21 cellular contexts compared by ENCODE assay signal in genomic region chr10:6513509-6513908, GRCh38.
DNase-seq lines count a peak whose midpoint lies in the region; ATAC-seq and TF ChIP-seq lines count a peak whose summit lies in the region.
"Had no signal": no experiment of that assay in that cellular context is flagged by ENCODE, and none has a peak within 500 bp of the region (broad histone marks: within the 10 kb centered on the region; RNA-seq: fewer than 3 reads in every experiment).

No MANE protein-coding gene starts in this region.

- no peaks in the 10 kb centered on the region for H3K27me3 Mint-ChIP-seq in activated T-cell treated with anti-CD3 and anti-CD28 coated beads, Interleukin-2, amount 50 U/mL, for 24 hours
- H3K27me3 Mint-ChIP-seq in activated naive CD8-positive, alpha-beta T cell treated with anti-CD3 and anti-CD28 coated beads, Interleukin-2, amount 10 ng/mL, durations not matched to agents 7 days and 5 days: no peaks in the 10 kb centered on the region
- peaks cover 2% of the 10 kb centered on the region for H3K27me3 Mint-ChIP-seq in neural progenitor cell (ENCODE audit: insufficient read depth, low read depth)
- H3K27me3 Mint-ChIP-seq: brain; dendritic cell treated with granulocyte-macrophage colony-stimulating factor and Interleukin-4, amounts not matched to agents 40 ng/mL and 50 ng/mL, for 4 days; stimulated activated naive B cell treated with anti-CD40 and anti-IgM and Interleukin-4, amounts not matched to agents 10 μg/mL and 1 μg/mL and 100 μg/mL, for 72 hours had no signal

- TF ChIP-seq CTCF in neural progenitor cell (IDR thresholded peaks at IDR 0.05) (no peak), colonic mucosa (IDR thresholded peaks at IDR 0.05) (no peak)

- no peak for DNase-seq in activated T-cell treated with anti-CD3 and anti-CD28 coated beads, Interleukin-2, amount 50 U/mL, for 24 hours
- DNase-seq in activated T-cell treated with anti-CD3 and anti-CD28 coated beads for 4 hours (no peak), T follicular helper cell (ENCODE audit: low read depth) (peak; percentile 13), neural progenitor cell (ENCODE audit: low spot score) (no peak), colonic mucosa (no peak), kidney glomerular epithelial cell (lab: John Stamatoyannopoulos, UW) (no peak)
- DNase-seq in activated naive CD8-positive, alpha-beta T cell treated with anti-CD3 and anti-CD28 coated beads, Interleukin-2, amount 10 ng/mL, durations not matched to agents 7 days and 5 days: no peak
- peak; percentile 13 for DNase-seq in stimulated activated CD8-positive, alpha-beta memory T cell treated with anti-CD3 and anti-CD28 coated beads, Interleukin-12 subunit alpha, Interleukin-12 subunit beta, amount 100 ng/mL, for 4 hours (ENCODE audit: low read depth)
- DNase-seq: ACHN; foreskin melanocyte; NCI-H1092 treated with DMSO at 0.1 percent for 48 hours; NCI-H526; SHP77 treated with DMSO at 0.1 percent for 48 hours; spleen; stimulated activated naive B cell treated with anti-CD40 and anti-IgM and Interleukin-4, amounts not matched to agents 10 μg/mL and 1 μg/mL and 100 μg/mL, for 72 hours; trophoblast cell had no signal

- peak; percentile 80 for ATAC-seq in activated naive CD8-positive, alpha-beta T cell treated with anti-CD3 and anti-CD28 coated beads, Interleukin-2, amount 10 ng/mL, durations not matched to agents 7 days and 5 days (ENCODE audit: low read depth)
- ATAC-seq: stimulated activated naive B cell treated with anti-CD40 and anti-IgM and Interleukin-4, amounts not matched to agents 10 μg/mL and 1 μg/mL and 100 μg/mL, for 72 hours had no signal

- no peaks in the 10 kb centered on the region for H3F3A ChIP-seq in neural progenitor cell (ENCODE audit: low read depth)

- H3K9me3 ChIP-seq in neural progenitor cell (ENCODE audit: low read depth) (no peaks in the 10 kb centered on the region), colonic mucosa (no peaks in the 10 kb centered on the region)
- H3K9me3 ChIP-seq: prostate gland had no signal

- H3K4me3 ChIP-seq in neural progenitor cell: no peak overlapping the region
- no peak overlapping the region for H3K4me3 ChIP-seq in colonic mucosa
- H3K4me3 ChIP-seq: prostate gland, spleen had no signal

- POLR2A ChIA-PET in activated naive CD8-positive, alpha-beta T cell treated with anti-CD3 and anti-CD28 coated beads, Interleukin-2, amount 10 ng/mL, durations not matched to agents 7 days and 5 days (lab: Charles Lee): no interaction called here

- H3K27me3 ChIP-seq in neural progenitor cell: no peaks in the 10 kb centered on the region
- no peaks in the 10 kb centered on the region for H3K27me3 ChIP-seq in colonic mucosa
- H3K27me3 ChIP-seq: spleen had no signal

- intact Hi-C loops in colonic mucosa (cut with DNase I): no loop called here

- H3K27ac Mint-ChIP-seq in activated T-cell treated with anti-CD3 and anti-CD28 coated beads, Interleukin-2, amount 50 U/mL, for 24 hours: peak overlapping the region; percentile 93
- peak overlapping the region; percentile 74 for H3K27ac Mint-ChIP-seq in activated naive CD8-positive, alpha-beta T cell treated with anti-CD3 and anti-CD28 coated beads, Interleukin-2, amount 10 ng/mL, durations not matched to agents 7 days and 5 days
- H3K27ac Mint-ChIP-seq in neural progenitor cell: no peak overlapping the region
- H3K27ac Mint-ChIP-seq: brain; CD14-positive monocyte; dendritic cell treated with granulocyte-macrophage colony-stimulating factor and Interleukin-4, amounts not matched to agents 40 ng/mL and 50 ng/mL, for 4 days had no signal

- no peak overlapping the region for H2AFZ ChIP-seq in neural progenitor cell (replicated peaks)

- H3K36me3 Mint-ChIP-seq in activated T-cell treated with anti-CD3 and anti-CD28 coated beads, Interleukin-2, amount 50 U/mL, for 24 hours (ENCODE audit: low read depth): peaks cover 74% of the 10 kb centered on the region
- H3K36me3 Mint-ChIP-seq in activated naive CD8-positive, alpha-beta T cell treated with anti-CD3 and anti-CD28 coated beads, Interleukin-2, amount 10 ng/mL, durations not matched to agents 7 days and 5 days: peaks cover 69% of the 10 kb centered on the region
- peaks cover 6% of the 10 kb centered on the region for H3K36me3 Mint-ChIP-seq in neural progenitor cell
- H3K36me3 Mint-ChIP-seq: brain had no signal

- H3K36me3 ChIP-seq in neural progenitor cell (no peaks in the 10 kb centered on the region), colonic mucosa (no peaks in the 10 kb centered on the region)
- H3K36me3 ChIP-seq: prostate gland had no signal

- H3K4me1 Mint-ChIP-seq in activated T-cell treated with anti-CD3 and anti-CD28 coated beads, Interleukin-2, amount 50 U/mL, for 24 hours (ENCODE audit: low read depth): peaks cover 85% of the 10 kb centered on the region
- H3K4me1 Mint-ChIP-seq in activated naive CD8-positive, alpha-beta T cell treated with anti-CD3 and anti-CD28 coated beads, Interleukin-2, amount 10 ng/mL, durations not matched to agents 7 days and 5 days: peaks cover 48% of the 10 kb centered on the region
- peaks cover 3% of the 10 kb centered on the region for H3K4me1 Mint-ChIP-seq in neural progenitor cell

- peaks cover 3% of the 10 kb centered on the region for H4K20me1 ChIP-seq in neural progenitor cell (ENCODE audit: low read depth)

- H3K4me2 ChIP-seq in neural progenitor cell: no peak overlapping the region
- H3K4me2 ChIP-seq: KMS-11 had no signal

- H3K9ac ChIP-seq in neural progenitor cell (no peak overlapping the region), colonic mucosa (ENCODE audit: low read depth in 2 of 2, low read length in 2 of 2) (no peak overlapping the region)
- H3K9ac ChIP-seq: KMS-11 had no signal

- H3K27ac ChIP-seq in neural progenitor cell: no peak overlapping the region
- H3K27ac ChIP-seq in colonic mucosa: no peak overlapping the region
- H3K27ac ChIP-seq: KMS-11, prostate gland, spleen had no signal

- H3K4me1 ChIP-seq in neural progenitor cell: peaks cover 9% of the 10 kb centered on the region
- no peaks in the 10 kb centered on the region for H3K4me1 ChIP-seq in colonic mucosa
- H3K4me1 ChIP-seq: prostate gland had no signal

- peaks cover 14% of the 10 kb centered on the region for H3K9me3 Mint-ChIP-seq in activated T-cell treated with anti-CD3 and anti-CD28 coated beads, Interleukin-2, amount 50 U/mL, for 24 hours
- peaks cover 12% of the 10 kb centered on the region for H3K9me3 Mint-ChIP-seq in activated naive CD8-positive, alpha-beta T cell treated with anti-CD3 and anti-CD28 coated beads, Interleukin-2, amount 10 ng/mL, durations not matched to agents 7 days and 5 days
- H3K9me3 Mint-ChIP-seq in neural progenitor cell: no peaks in the 10 kb centered on the region

- H3K4me3 Mint-ChIP-seq in activated T-cell treated with anti-CD3 and anti-CD28 coated beads, Interleukin-2, amount 50 U/mL, for 24 hours: peak overlapping the region; percentile 56
- peak overlapping the region; percentile 51 for H3K4me3 Mint-ChIP-seq in activated naive CD8-positive, alpha-beta T cell treated with anti-CD3 and anti-CD28 coated beads, Interleukin-2, amount 10 ng/mL, durations not matched to agents 7 days and 5 days
- no peak overlapping the region for H3K4me3 Mint-ChIP-seq in neural progenitor cell
- H3K4me3 Mint-ChIP-seq: brain; CD14-positive monocyte; dendritic cell treated with granulocyte-macrophage colony-stimulating factor and Interleukin-4, amounts not matched to agents 40 ng/mL and 50 ng/mL, for 4 days; stimulated activated naive B cell treated with anti-CD40 and anti-IgM and Interleukin-4, amounts not matched to agents 10 μg/mL and 1 μg/mL and 100 μg/mL, for 72 hours had no signal

- H3K79me2 ChIP-seq in neural progenitor cell (ENCODE audit: low read depth): no peaks in the 10 kb centered on the region

Comparison
In these comparisons a context has a peak if more than half of its experiments do, and no peak if none do; other contexts are left out.
1. DNase-seq: peak in T follicular helper cell (single experiment) and stimulated activated CD8-positive, alpha-beta memory T cell treated with anti-CD3 and anti-CD28 coated beads, Interleukin-12 subunit alpha, Interleukin-12 subunit beta, amount 100 ng/mL, for 4 hours (single experiment); none in activated T-cell treated with anti-CD3 and anti-CD28 coated beads, Interleukin-2, amount 50 U/mL, for 24 hours (single experiment), activated T-cell treated with anti-CD3 and anti-CD28 coated beads for 4 hours (single experiment), activated naive CD8-positive, alpha-beta T cell treated with anti-CD3 and anti-CD28 coated beads, Interleukin-2, amount 10 ng/mL, durations not matched to agents 7 days and 5 days (single experiment), neural progenitor cell (single experiment), colonic mucosa (single experiment) and kidney glomerular epithelial cell (single experiment).